In the genomic region with DNA sequence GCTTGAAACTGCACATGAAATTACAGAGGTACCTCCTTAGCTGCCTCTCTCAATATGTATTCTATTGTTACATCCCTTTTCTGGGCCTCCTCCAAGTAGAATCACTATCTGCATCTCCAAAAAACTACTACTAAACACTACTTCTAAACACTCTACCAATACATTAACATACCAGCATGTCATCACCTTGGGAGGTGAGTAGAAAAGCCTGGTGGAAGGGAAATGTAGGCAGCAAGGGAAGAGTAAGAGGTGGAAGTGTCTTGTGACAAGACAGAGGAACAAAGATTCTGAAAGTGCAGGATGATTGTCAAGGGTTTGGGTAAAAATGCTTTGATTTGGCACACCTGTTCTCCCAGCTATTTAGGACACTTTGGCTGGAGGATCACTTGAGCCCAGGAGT, we compare ENCODE assay signal across 39 cellular contexts. TPM values are rescaled to one million over a fixed set of nuclear protein-coding genes. Genes with fewer than 3 reads are reported as not detected.
"Had no signal": no experiment of that assay in that cellular context is flagged by ENCODE, and none has a peak within 500 bp of the region (broad histone marks: within the 10 kb centered on the region; RNA-seq: fewer than 3 reads in every experiment).

No MANE protein-coding gene starts in this region.

- H3K27me3 ChIP-seq: adrenal gland, cardiac muscle cell had no signal

- H3K4me1 ChIP-seq: adrenal gland had no signal

- H3K4me3 ChIP-seq: adrenal gland, cardiac muscle cell had no signal

- H3K27me3 Mint-ChIP-seq: activated CD4-positive, alpha-beta memory T cell treated with anti-CD3 and anti-CD28 coated beads, Interleukin-2, amount 10 ng/mL, durations not matched to agents 7 days and 5 days; activated CD8-positive, alpha-beta memory T cell treated with anti-CD3 and anti-CD28 coated beads, Interleukin-2, amount 10 ng/mL, durations not matched to agents 7 days and 5 days; central memory CD8-positive, alpha-beta T cell had no signal

- H3K36me3 ChIP-seq: adrenal gland, cardiac muscle cell had no signal

- H3K27ac ChIP-seq: adrenal gland, cardiac muscle cell, VCaP had no signal

- H3K36me3 Mint-ChIP-seq: activated CD8-positive, alpha-beta memory T cell treated with anti-CD3 and anti-CD28 coated beads, Interleukin-2, amount 10 ng/mL, durations not matched to agents 7 days and 5 days; activated naive CD4-positive, alpha-beta T cell treated with anti-CD3 and anti-CD28 coated beads, Interleukin-2, amount 50 U/mL, for 24 hours; activated naive CD8-positive, alpha-beta T cell treated with anti-CD3 and anti-CD28 coated beads for 36 hours; brain had no signal

- DNase-seq: activated CD4-positive, alpha-beta memory T cell treated with anti-CD3 and anti-CD28 coated beads, Interleukin-2, amount 10 ng/mL, durations not matched to agents 7 days and 5 days; activated CD4-positive, alpha-beta T cell treated with anti-CD3 and anti-CD28 coated beads for 1 hour; activated CD4-positive, alpha-beta T cell treated with anti-CD3 and anti-CD28 coated beads for 36 hours; activated CD4-positive, alpha-beta T cell treated with anti-CD3 and anti-CD28 coated beads for 48 hours; activated CD4-positive, alpha-beta T cell treated with anti-CD3 and anti-CD28 coated beads, Interleukin-2, amount 10 ng/mL, durations not matched to agents 7 days and 5 days; activated CD4-positive, alpha-beta T cell treated with anti-CD3 and anti-CD28 coated beads, Interleukin-2, amount 50 U/mL, for 48 hours; activated CD4-positive, CD25-positive, alpha-beta regulatory T cell; activated CD8-positive, alpha-beta memory T cell treated with anti-CD3 and anti-CD28 coated beads for 24 hours; activated CD8-positive, alpha-beta memory T cell treated with anti-CD3 and anti-CD28 coated beads, Interleukin-2, amount 10 ng/mL, durations not matched to agents 7 days and 5 days; activated CD8-positive, alpha-beta memory T cell treated with anti-CD3 and anti-CD28 coated beads, Interleukin-2, amount 50 U/mL, for 48 hours; activated CD8-positive, alpha-beta T cell treated with anti-CD3 and anti-CD28 coated beads, Interleukin-2, amount 10 ng/mL, durations not matched to agents 7 days and 5 days; activated effector memory CD4-positive, alpha-beta T cell treated with anti-CD3 and anti-CD28 coated beads, Interleukin-2, amount 50 U/mL, for 16 hours; activated gamma-delta T cell treated with Interleukin-2 at 50 U/mL for 16 hours; activated naive CD4-positive, alpha-beta T cell; activated naive CD8-positive, alpha-beta T cell treated with anti-CD3 and anti-CD28 coated beads for 36 hours; activated T-cell treated with anti-CD3 and anti-CD28 coated beads, Interleukin-2, amount 50 U/mL, for 4 hours; activated T-cell treated with anti-CD3 and anti-CD28 coated beads, Interleukin-2, amount 50 U/mL, for 72 hours; adrenal gland; amniotic stem cell; aorta; caudate nucleus; cerebellar nuclear complex; SW 1271; T-helper 1 cell; T-helper 2 cell; T-helper 9 cell had no signal

- ATAC-seq: activated CD4-positive, alpha-beta T cell treated with anti-CD3 and anti-CD28 coated beads for 36 hours; activated CD4-positive, CD25-positive, alpha-beta regulatory T cell treated with anti-CD3 and anti-CD28 coated beads, Interleukin-2, amount 50 U/mL, for 24 hours; activated CD8-positive, alpha-beta memory T cell treated with anti-CD3 and anti-CD28 coated beads, Interleukin-2, amount 10 ng/mL, durations not matched to agents 7 days and 5 days; activated CD8-positive, alpha-beta T cell treated with anti-CD3 and anti-CD28 coated beads, Interleukin-2, amount 10 ng/mL, durations not matched to agents 7 days and 5 days; activated T-cell treated with anti-CD3 and anti-CD28 coated beads, Interleukin-2, amount 50 U/mL, for 4 hours; activated T-cell treated with anti-CD3 and anti-CD28 coated beads, Interleukin-2, amount 50 U/mL, for 72 hours; activated T-helper 17 cell treated with anti-CD3 and anti-CD28 coated beads, Interleukin-2, amount 50 U/mL, for 72 hours had no signal

- H3K4me1 Mint-ChIP-seq: activated CD4-positive, alpha-beta memory T cell treated with anti-CD3 and anti-CD28 coated beads, Interleukin-2, amount 10 ng/mL, durations not matched to agents 7 days and 5 days; activated CD4-positive, alpha-beta T cell treated with anti-CD3 and anti-CD28 coated beads for 36 hours; activated CD4-positive, alpha-beta T cell treated with anti-CD3 and anti-CD28 coated beads, Interleukin-2, amount 10 ng/mL, durations not matched to agents 7 days and 5 days; activated CD8-positive, alpha-beta memory T cell treated with anti-CD3 and anti-CD28 coated beads, Interleukin-2, amount 10 ng/mL, durations not matched to agents 7 days and 5 days; activated naive CD4-positive, alpha-beta T cell treated with anti-CD3 and anti-CD28 coated beads, Interleukin-2, amount 50 U/mL, for 24 hours; activated naive CD8-positive, alpha-beta T cell treated with anti-CD3 and anti-CD28 coated beads for 36 hours; activated T-helper 17 cell treated with anti-CD3 and anti-CD28 coated beads, Interleukin-2, amount 50 U/mL, for 72 hours; brain; central memory CD8-positive, alpha-beta T cell had no signal

- H3K9me3 Mint-ChIP-seq: activated CD4-positive, alpha-beta memory T cell treated with anti-CD3 and anti-CD28 coated beads, Interleukin-2, amount 10 ng/mL, durations not matched to agents 7 days and 5 days; activated CD4-positive, alpha-beta T cell treated with anti-CD3 and anti-CD28 coated beads, Interleukin-2, amount 10 ng/mL, durations not matched to agents 7 days and 5 days; activated naive CD4-positive, alpha-beta T cell treated with anti-CD3 and anti-CD28 coated beads, Interleukin-2, amount 50 U/mL, for 24 hours; activated naive CD8-positive, alpha-beta T cell treated with anti-CD3 and anti-CD28 coated beads for 36 hours; activated T-cell treated with anti-CD3 and anti-CD28 coated beads, Interleukin-2, amount 50 U/mL, for 4 hours; activated T-helper 1 cell treated with anti-CD3 and anti-CD28 coated beads, Interleukin-12 subunit alpha, Interleukin-12 subunit beta, Interleukin-2, Interleukin-4 antibody, amounts not matched to agents 30 ng/mL and 10 ng/mL and 1 ng/mL, durations not matched to agents 14 hours and 24 hours and 36 hours; activated T-helper 17 cell treated with anti-CD3 and anti-CD28 coated beads, Interleukin-2, amount 50 U/mL, for 72 hours; brain; central memory CD8-positive, alpha-beta T cell; T-helper 1 cell treated with Interleukin-12 subunit alpha and Interleukin-12 subunit beta and Interleukin-4 antibody, amounts not matched to agents 30 μg/mL and 1 μg/mL, for 36 hours; T-helper 2 cell treated with Interferon-gamma antibody and Interleukin-4, amounts not matched to agents 5 μg/mL and 100 μg/mL, for 36 hours had no signal

- H3K27ac Mint-ChIP-seq: activated CD4-positive, alpha-beta memory T cell treated with anti-CD3 and anti-CD28 coated beads, Interleukin-2, amount 10 ng/mL, durations not matched to agents 7 days and 5 days; activated CD4-positive, alpha-beta T cell treated with anti-CD3 and anti-CD28 coated beads for 36 hours; activated CD4-positive, alpha-beta T cell treated with anti-CD3 and anti-CD28 coated beads, Interleukin-2, amount 10 ng/mL, durations not matched to agents 7 days and 5 days; activated CD8-positive, alpha-beta memory T cell treated with anti-CD3 and anti-CD28 coated beads, Interleukin-2, amount 10 ng/mL, durations not matched to agents 7 days and 5 days; activated CD8-positive, alpha-beta T cell treated with anti-CD3 and anti-CD28 coated beads, Interleukin-2, amount 10 ng/mL, durations not matched to agents 7 days and 5 days; activated naive CD4-positive, alpha-beta T cell treated with anti-CD3 and anti-CD28 coated beads, Interleukin-2, amount 50 U/mL, for 24 hours; activated naive CD8-positive, alpha-beta T cell treated with anti-CD3 and anti-CD28 coated beads for 36 hours; activated T-cell treated with anti-CD3 and anti-CD28 coated beads, Interleukin-2, amount 50 U/mL, for 72 hours; activated T-helper 1 cell treated with anti-CD3 and anti-CD28 coated beads, Interleukin-12 subunit alpha, Interleukin-12 subunit beta, Interleukin-2, Interleukin-4 antibody, amounts not matched to agents 30 ng/mL and 10 ng/mL and 1 ng/mL, durations not matched to agents 14 hours and 24 hours and 36 hours; activated T-helper 17 cell treated with anti-CD3 and anti-CD28 coated beads, Interleukin-2, amount 50 U/mL, for 72 hours; brain; T-helper 1 cell treated with Interleukin-12 subunit alpha and Interleukin-12 subunit beta and Interleukin-4 antibody, amounts not matched to agents 30 μg/mL and 1 μg/mL, for 36 hours; T-helper 2 cell treated with Interferon-gamma antibody and Interleukin-4, amounts not matched to agents 5 μg/mL and 100 μg/mL, for 36 hours had no signal

- FAIRE-seq: bronchial epithelial cell, TTC549 had no signal

- H3K9me3 ChIP-seq: adrenal gland had no signal

- H3K4me3 Mint-ChIP-seq: activated CD4-positive, alpha-beta memory T cell treated with anti-CD3 and anti-CD28 coated beads, Interleukin-2, amount 10 ng/mL, durations not matched to agents 7 days and 5 days; activated CD4-positive, alpha-beta T cell treated with anti-CD3 and anti-CD28 coated beads for 36 hours; activated CD4-positive, alpha-beta T cell treated with anti-CD3 and anti-CD28 coated beads, Interleukin-2, amount 10 ng/mL, durations not matched to agents 7 days and 5 days; activated CD8-positive, alpha-beta memory T cell treated with anti-CD3 and anti-CD28 coated beads, Interleukin-2, amount 10 ng/mL, durations not matched to agents 7 days and 5 days; activated CD8-positive, alpha-beta T cell treated with anti-CD3 and anti-CD28 coated beads, Interleukin-2, amount 10 ng/mL, durations not matched to agents 7 days and 5 days; activated naive CD4-positive, alpha-beta T cell treated with anti-CD3 and anti-CD28 coated beads, Interleukin-2, amount 50 U/mL, for 24 hours; activated naive CD8-positive, alpha-beta T cell treated with anti-CD3 and anti-CD28 coated beads for 36 hours; activated T-cell treated with anti-CD3 and anti-CD28 coated beads, Interleukin-2, amount 50 U/mL, for 4 hours; activated T-cell treated with anti-CD3 and anti-CD28 coated beads, Interleukin-2, amount 50 U/mL, for 72 hours; activated T-helper 1 cell treated with anti-CD3 and anti-CD28 coated beads, Interleukin-12 subunit alpha, Interleukin-12 subunit beta, Interleukin-2, Interleukin-4 antibody, amounts not matched to agents 30 ng/mL and 10 ng/mL and 1 ng/mL, durations not matched to agents 14 hours and 24 hours and 36 hours; activated T-helper 17 cell treated with anti-CD3 and anti-CD28 coated beads, Interleukin-2, amount 50 U/mL, for 72 hours; brain; central memory CD8-positive, alpha-beta T cell; T-helper 1 cell treated with Interleukin-12 subunit alpha and Interleukin-12 subunit beta and Interleukin-4 antibody, amounts not matched to agents 30 μg/mL and 1 μg/mL, for 36 hours; T-helper 2 cell treated with Interferon-gamma antibody and Interleukin-4, amounts not matched to agents 5 μg/mL and 100 μg/mL, for 36 hours had no signal

RNA-seq across cellular contexts. Expression of gene AFM, which starts 3.5 kb away (rescaled TPM):
- total RNA-seq: activated CD4-positive, alpha-beta memory T cell treated with anti-CD3 and anti-CD28 coated beads, Interleukin-2, amount 10 ng/mL, durations not matched to agents 7 days and 5 days; activated CD4-positive, alpha-beta T cell treated with anti-CD3 and anti-CD28 coated beads for 36 hours; activated CD4-positive, alpha-beta T cell treated with anti-CD3 and anti-CD28 coated beads, Interleukin-2, amount 10 ng/mL, durations not matched to agents 7 days and 5 days; activated CD8-positive, alpha-beta memory T cell treated with anti-CD3 and anti-CD28 coated beads, Interleukin-2, amount 10 ng/mL, durations not matched to agents 7 days and 5 days; activated CD8-positive, alpha-beta T cell treated with anti-CD3 and anti-CD28 coated beads, Interleukin-2, amount 10 ng/mL, durations not matched to agents 7 days and 5 days; activated naive CD8-positive, alpha-beta T cell treated with anti-CD3 and anti-CD28 coated beads for 36 hours; activated T-cell treated with anti-CD3 and anti-CD28 coated beads, Interleukin-2, amount 50 U/mL, for 4 hours; activated T-cell treated with anti-CD3 and anti-CD28 coated beads, Interleukin-2, amount 50 U/mL, for 72 hours; activated T-helper 1 cell treated with anti-CD3 and anti-CD28 coated beads, Interleukin-12 subunit alpha, Interleukin-12 subunit beta, Interleukin-2, Interleukin-4 antibody, amounts not matched to agents 30 ng/mL and 10 ng/mL and 1 ng/mL, durations not matched to agents 14 hours and 24 hours and 36 hours; activated T-helper 17 cell treated with anti-CD3 and anti-CD28 coated beads, Interleukin-2, amount 50 U/mL, for 72 hours; adrenal gland; aorta; bronchial epithelial cell; cardiac muscle cell; chondrocyte had no signal

RNA-seq across cellular contexts. Expression of gene AFP, which starts 49.1 kb away (rescaled TPM):
- total RNA-seq: activated CD4-positive, alpha-beta memory T cell treated with anti-CD3 and anti-CD28 coated beads, Interleukin-2, amount 10 ng/mL, durations not matched to agents 7 days and 5 days; activated CD4-positive, alpha-beta T cell treated with anti-CD3 and anti-CD28 coated beads for 36 hours; activated CD4-positive, alpha-beta T cell treated with anti-CD3 and anti-CD28 coated beads, Interleukin-2, amount 10 ng/mL, durations not matched to agents 7 days and 5 days; activated CD8-positive, alpha-beta memory T cell treated with anti-CD3 and anti-CD28 coated beads, Interleukin-2, amount 10 ng/mL, durations not matched to agents 7 days and 5 days; activated CD8-positive, alpha-beta T cell treated with anti-CD3 and anti-CD28 coated beads, Interleukin-2, amount 10 ng/mL, durations not matched to agents 7 days and 5 days; activated naive CD8-positive, alpha-beta T cell treated with anti-CD3 and anti-CD28 coated beads for 36 hours; activated T-cell treated with anti-CD3 and anti-CD28 coated beads, Interleukin-2, amount 50 U/mL, for 72 hours; activated T-helper 1 cell treated with anti-CD3 and anti-CD28 coated beads, Interleukin-12 subunit alpha, Interleukin-12 subunit beta, Interleukin-2, Interleukin-4 antibody, amounts not matched to agents 30 ng/mL and 10 ng/mL and 1 ng/mL, durations not matched to agents 14 hours and 24 hours and 36 hours; activated T-helper 17 cell treated with anti-CD3 and anti-CD28 coated beads, Interleukin-2, amount 50 U/mL, for 72 hours; bronchial epithelial cell; chondrocyte had no signal
